Comparison of ENCODE assay signal across 2 cellular contexts in the genomic region with DNA sequence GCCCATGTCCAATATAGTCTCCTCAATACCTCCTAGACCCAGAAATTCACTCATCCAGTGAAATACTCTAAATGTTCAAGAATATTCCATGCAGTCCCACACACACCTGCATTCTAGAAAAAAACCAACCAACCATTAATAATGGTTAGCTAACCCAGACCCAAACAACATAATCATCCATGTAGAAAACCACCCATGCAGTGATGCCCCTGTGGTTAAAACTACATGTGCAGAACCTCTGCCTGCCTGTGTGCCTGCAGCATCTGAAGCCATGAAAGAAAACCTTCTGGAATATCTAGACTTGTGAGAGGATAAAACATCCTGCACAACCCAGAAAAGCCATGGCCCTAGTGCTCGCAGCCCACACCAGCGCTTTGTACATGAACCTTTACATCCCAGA.
TF ChIP-seq lines count a peak whose summit lies in the region.

No MANE protein-coding gene starts in this region.

TF ChIP-seq in WTC11, 78 proteins besides CTCF, POLR2A, EP300 and RAD21 (continued from another document):
- TF ChIP-seq GRHL2 (CRISPR knock-in tag; IDR thresholded peaks at IDR 0.05; ENCODE audit: insufficient replicate concordance, severe bottlenecking): no peak

TF ChIP-seq in neural cell, 6 proteins besides CTCF, POLR2A, EP300 and RAD21 (continued from another document):
- TF ChIP-seq, protein P1, sequence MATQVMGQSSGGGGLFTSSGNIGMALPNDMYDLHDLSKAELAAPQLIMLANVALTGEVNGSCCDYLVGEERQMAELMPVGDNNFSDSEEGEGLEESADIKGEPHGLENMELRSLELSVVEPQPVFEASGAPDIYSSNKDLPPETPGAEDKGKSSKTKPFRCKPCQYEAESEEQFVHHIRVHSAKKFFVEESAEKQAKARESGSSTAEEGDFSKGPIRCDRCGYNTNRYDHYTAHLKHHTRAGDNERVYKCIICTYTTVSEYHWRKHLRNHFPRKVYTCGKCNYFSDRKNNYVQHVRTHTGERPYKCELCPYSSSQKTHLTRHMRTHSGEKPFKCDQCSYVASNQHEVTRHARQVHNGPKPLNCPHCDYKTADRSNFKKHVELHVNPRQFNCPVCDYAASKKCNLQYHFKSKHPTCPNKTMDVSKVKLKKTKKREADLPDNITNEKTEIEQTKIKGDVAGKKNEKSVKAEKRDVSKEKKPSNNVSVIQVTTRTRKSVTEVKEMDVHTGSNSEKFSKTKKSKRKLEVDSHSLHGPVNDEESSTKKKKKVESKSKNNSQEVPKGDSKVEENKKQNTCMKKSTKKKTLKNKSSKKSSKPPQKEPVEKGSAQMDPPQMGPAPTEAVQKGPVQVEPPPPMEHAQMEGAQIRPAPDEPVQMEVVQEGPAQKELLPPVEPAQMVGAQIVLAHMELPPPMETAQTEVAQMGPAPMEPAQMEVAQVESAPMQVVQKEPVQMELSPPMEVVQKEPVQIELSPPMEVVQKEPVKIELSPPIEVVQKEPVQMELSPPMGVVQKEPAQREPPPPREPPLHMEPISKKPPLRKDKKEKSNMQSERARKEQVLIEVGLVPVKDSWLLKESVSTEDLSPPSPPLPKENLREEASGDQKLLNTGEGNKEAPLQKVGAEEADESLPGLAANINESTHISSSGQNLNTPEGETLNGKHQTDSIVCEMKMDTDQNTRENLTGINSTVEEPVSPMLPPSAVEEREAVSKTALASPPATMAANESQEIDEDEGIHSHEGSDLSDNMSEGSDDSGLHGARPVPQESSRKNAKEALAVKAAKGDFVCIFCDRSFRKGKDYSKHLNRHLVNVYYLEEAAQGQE (IDR thresholded peaks at IDR 0.05; ENCODE audit: borderline replicate concordance): no peak
- TF ChIP-seq TAF1 (IDR thresholded peaks at IDR 0.05; ENCODE audit: low read depth) (no peak), MXI1 (conservative IDR thresholded peaks at IDR 0.05; ENCODE audit: poor library complexity, severe bottlenecking) (no peak)
TF ChIP-seq in neural cell: peak in this region for 0.
